ENCODE assay signal across 21 cellular contexts in genomic region chr4:108596389-108596788, GRCh38.
"Had no signal": no experiment of that assay in that cellular context is flagged by ENCODE, and none has a peak within 500 bp of the region (broad histone marks: within the 10 kb centered on the region; RNA-seq: fewer than 3 reads in every experiment).

No MANE protein-coding gene starts in this region.

- H3K27ac Mint-ChIP-seq: activated naive CD8-positive, alpha-beta T cell; naive thymus-derived CD4-positive, alpha-beta T cell; neural progenitor cell; stimulated activated naive CD8-positive, alpha-beta T cell treated with anti-CD3 and anti-CD28 coated beads, Interleukin-15, amount 100 ng/mL, for 72 hours; T-helper 1 cell treated with Interleukin-12 subunit alpha and Interleukin-12 subunit beta and Interleukin-4 antibody, amounts not matched to agents 30 μg/mL and 1 μg/mL, for 36 hours; type B pancreatic cell had no signal

- H3K27ac ChIP-seq: neural progenitor cell, prostate gland, VCaP had no signal

- H3K9me3 Mint-ChIP-seq: naive thymus-derived CD4-positive, alpha-beta T cell; stimulated activated naive CD8-positive, alpha-beta T cell treated with anti-CD3 and anti-CD28 coated beads, Interleukin-15, amount 100 ng/mL, for 72 hours; T-helper 1 cell treated with Interleukin-12 subunit alpha and Interleukin-12 subunit beta and Interleukin-4 antibody, amounts not matched to agents 30 μg/mL and 1 μg/mL, for 36 hours had no signal

- H3K4me1 Mint-ChIP-seq: neural progenitor cell had no signal

- H3K9me3 ChIP-seq: prostate gland had no signal

- H3K4me3 Mint-ChIP-seq: activated naive CD8-positive, alpha-beta T cell; naive thymus-derived CD4-positive, alpha-beta T cell; neural progenitor cell; stimulated activated naive CD8-positive, alpha-beta T cell treated with anti-CD3 and anti-CD28 coated beads, Interleukin-15, amount 100 ng/mL, for 72 hours; T-helper 1 cell treated with Interleukin-12 subunit alpha and Interleukin-12 subunit beta and Interleukin-4 antibody, amounts not matched to agents 30 μg/mL and 1 μg/mL, for 36 hours; type B pancreatic cell had no signal

- DNase-seq: activated CD4-positive, alpha-beta T cell treated with anti-CD3 and anti-CD28 coated beads, Interleukin-2, amount 50 U/mL, for 1 hour; activated CD4-positive, CD25-positive, alpha-beta regulatory T cell treated with anti-CD3 and anti-CD28 coated beads, Interleukin-2, amount 50 U/mL, for 72 hours; activated CD8-positive, alpha-beta memory T cell treated with anti-CD3 and anti-CD28 coated beads for 24 hours; activated CD8-positive, alpha-beta memory T cell treated with anti-CD3 and anti-CD28 coated beads, Interleukin-2, amount 50 U/mL, for 48 hours; activated gamma-delta T cell treated with Interleukin-2 at 50 U/mL for 16 hours; anterior cingulate cortex; cerebellar nuclear complex; cortex of kidney; mesendoderm; naive thymus-derived CD4-positive, alpha-beta T cell; right cardiac atrium; small intestine; stimulated activated CD4-positive, alpha-beta T cell treated with anti-CD3 and anti-CD28 coated beads, Interleukin-4, amount 100 ng/mL, for 1 hour; stimulated activated naive CD8-positive, alpha-beta T cell treated with anti-CD3 and anti-CD28 coated beads, Interleukin-15, amount 100 ng/mL, for 72 hours had no signal

- H3K4me1 ChIP-seq: neural progenitor cell, prostate gland had no signal

- H3K4me3 ChIP-seq: neural progenitor cell, prostate gland had no signal

- H2AFZ ChIP-seq: neural progenitor cell had no signal

- H3K27me3 ChIP-seq: neural progenitor cell had no signal

- H3K27me3 Mint-ChIP-seq: activated naive CD8-positive, alpha-beta T cell; naive thymus-derived CD4-positive, alpha-beta T cell; stimulated activated naive CD8-positive, alpha-beta T cell treated with anti-CD3 and anti-CD28 coated beads, Interleukin-15, amount 100 ng/mL, for 72 hours had no signal

- H3K36me3 ChIP-seq: neural progenitor cell, prostate gland had no signal

- H3K4me2 ChIP-seq: neural progenitor cell had no signal

- ATAC-seq: esophagus mucosa; naive thymus-derived CD4-positive, alpha-beta T cell; right cardiac atrium; stimulated activated naive CD8-positive, alpha-beta T cell treated with anti-CD3 and anti-CD28 coated beads, Interleukin-15, amount 100 ng/mL, for 72 hours had no signal
